ENCODE assay signal across 10 cellular contexts in the genomic region with DNA sequence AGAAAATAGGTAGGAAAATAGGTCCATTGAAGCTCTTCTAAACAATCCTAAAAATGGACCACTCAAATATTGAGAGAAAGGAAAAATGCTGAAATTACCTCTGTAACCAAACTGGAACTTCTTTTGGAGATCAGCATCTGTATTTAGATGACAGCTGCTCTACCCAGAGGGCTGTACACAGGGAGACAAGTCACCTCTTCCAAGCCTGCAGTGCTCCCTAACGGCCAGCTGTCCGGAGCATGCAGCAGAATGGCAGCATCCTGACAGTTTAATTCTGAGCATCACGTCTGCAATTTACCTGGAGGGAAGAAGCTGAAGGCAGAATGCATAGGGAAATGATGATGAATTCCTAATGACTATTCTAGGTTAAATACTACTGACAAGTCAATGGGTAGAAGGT.
A peak's percentile ranks its signal among the peaks of the same experiment; 100 is the strongest.
DNase-seq lines count a peak whose midpoint lies in the region; ATAC-seq and TF ChIP-seq lines count a peak whose summit lies in the region.
"Had no signal": no experiment of that assay in that cellular context is flagged by ENCODE, and none has a peak within 500 bp of the region (broad histone marks: within the 10 kb centered on the region; RNA-seq: fewer than 3 reads in every experiment).

No MANE protein-coding gene starts in this region.

- CTCF ChIA-PET in RWPE1 (lab: Yijun Ruan, JAX) = interaction anchor here (0.5 to 0.8 kb wide), 4 partner anchors 99 to 1546 kb away, joined by 3 to 4 read pairs (median 3); no protein-coding TSS in a partner anchor

- peak; percentile 62 for TF ChIP-seq CTCF in HFFc6 (IDR thresholded peaks at IDR 0.05)
- peak; percentile 22 for TF ChIP-seq CTCF in RWPE1 (conservative IDR thresholded peaks at IDR 0.05; ENCODE audit: low read depth)
- TF ChIP-seq CTCF in foreskin keratinocyte (conservative IDR thresholded peaks at IDR 0.05) = peak; percentile 47
- TF ChIP-seq CTCF in left lung (IDR thresholded peaks at IDR 0.05) = no peak

- ATAC-seq in foreskin keratinocyte (peak; percentile 64), left lung (no peak), HG03460 (IDR thresholded peaks at IDR 0.05; ENCODE audit: unreplicated experiment) (no peak)
- ATAC-seq in natural killer cell treated with Interleukin-12 subunit alpha and Interleukin-12 subunit beta and Interleukin-15 and Interleukin-18, amount 100 ng/mL, for 72 hours = no peak

- H3K36me3 Mint-ChIP-seq in HFFc6 (ENCODE audit: low read depth) = no peaks in the 10 kb centered on the region
- no peaks in the 10 kb centered on the region for H3K36me3 Mint-ChIP-seq in natural killer cell treated with Interleukin-12 subunit alpha and Interleukin-12 subunit beta and Interleukin-15 and Interleukin-18, amount 100 ng/mL, for 72 hours

- POLR2A ChIA-PET in RWPE1 (lab: Yijun Ruan, JAX; ENCODE audit: low non-redundant PET) = no interaction called here

- H3K27me3 ChIP-seq in foreskin keratinocyte (peaks cover 12% of the 10 kb centered on the region), left lung (no peaks in the 10 kb centered on the region)

- H3K27ac ChIP-seq in RWPE1 = no peak overlapping the region
- no peak overlapping the region for H3K27ac ChIP-seq in foreskin keratinocyte
- no peak overlapping the region for H3K27ac ChIP-seq in left lung

- peaks cover 15% of the 10 kb centered on the region; the same call in 1 of the 2 replicates for H3K4me1 Mint-ChIP-seq in HFFc6 (ENCODE audit: low read depth)
- H3K4me1 Mint-ChIP-seq in natural killer cell treated with Interleukin-12 subunit alpha and Interleukin-12 subunit beta and Interleukin-15 and Interleukin-18, amount 100 ng/mL, for 72 hours (ENCODE audit: low read depth in 2 of 2) = no peaks in the 10 kb centered on the region

- H3K36me3 ChIP-seq in left lung = no peaks in the 10 kb centered on the region

- H3K4me1 ChIP-seq in foreskin keratinocyte (no peaks in the 10 kb centered on the region), left lung (no peaks in the 10 kb centered on the region)

- no peak overlapping the region for H3K4me3 ChIP-seq in left lung

- no peak overlapping the region for H3K4me3 Mint-ChIP-seq in HFFc6
- no peak overlapping the region for H3K4me3 Mint-ChIP-seq in natural killer cell treated with Interleukin-12 subunit alpha and Interleukin-12 subunit beta and Interleukin-15 and Interleukin-18, amount 100 ng/mL, for 72 hours

- peaks cover 4% of the 10 kb centered on the region for H3K27me3 Mint-ChIP-seq in HFFc6 (ENCODE audit: insufficient read depth)
- peaks cover 5 to 20% of the 10 kb centered on the region in 2 donors for H3K27me3 Mint-ChIP-seq in natural killer cell treated with Interleukin-12 subunit alpha and Interleukin-12 subunit beta and Interleukin-15 and Interleukin-18, amount 100 ng/mL, for 72 hours

- peak; percentile 34 for DNase-seq in AG08396 (ENCODE audit: low spot score)
- DNase-seq in HFFc6 = peak; percentile 49
- DNase-seq in RWPE1 (ENCODE audit: low spot score) = peak; percentile 4
- DNase-seq in foreskin keratinocyte = peak; percentile 1 to 15
- no peak for DNase-seq in natural killer cell treated with Interleukin-12 subunit alpha and Interleukin-12 subunit beta and Interleukin-15 and Interleukin-18, amount 100 ng/mL, for 72 hours (ENCODE audit: low spot score)
- DNase-seq in middle frontal gyrus (ENCODE audit: extremely low spot score, low spot score) = no peak
- no peak for DNase-seq in left lung
- DNase-seq: aorta, NCI-H2081 had no signal

- no peaks in the 10 kb centered on the region for H3K9me3 Mint-ChIP-seq in HFFc6
- H3K9me3 Mint-ChIP-seq in natural killer cell treated with Interleukin-12 subunit alpha and Interleukin-12 subunit beta and Interleukin-15 and Interleukin-18, amount 100 ng/mL, for 72 hours = no peaks in the 10 kb centered on the region

- H3K27ac Mint-ChIP-seq in HFFc6 = no peak overlapping the region
- H3K27ac Mint-ChIP-seq in natural killer cell treated with Interleukin-12 subunit alpha and Interleukin-12 subunit beta and Interleukin-15 and Interleukin-18, amount 100 ng/mL, for 72 hours = no peak overlapping the region

- intact Hi-C loops in left lung (cut with DNase I) = no loop called here

- no peaks in the 10 kb centered on the region for H3K9me3 ChIP-seq in left lung

Comparison
In these comparisons a context has a peak if more than half of its experiments do, and no peak if none do; other contexts are left out.
1. DNase-seq: peak in AG08396 (single experiment), HFFc6 (single experiment), RWPE1 (single experiment) and foreskin keratinocyte (2 of 2); none in natural killer cell treated with Interleukin-12 subunit alpha and Interleukin-12 subunit beta and Interleukin-15 and Interleukin-18, amount 100 ng/mL, for 72 hours (single experiment), middle frontal gyrus (single experiment) and left lung (0 of 2).
2. CTCF ChIP-seq: peak in HFFc6 (single experiment), RWPE1 (single experiment) and foreskin keratinocyte (single experiment); none in left lung (0 of 2).